In the genomic region with DNA sequence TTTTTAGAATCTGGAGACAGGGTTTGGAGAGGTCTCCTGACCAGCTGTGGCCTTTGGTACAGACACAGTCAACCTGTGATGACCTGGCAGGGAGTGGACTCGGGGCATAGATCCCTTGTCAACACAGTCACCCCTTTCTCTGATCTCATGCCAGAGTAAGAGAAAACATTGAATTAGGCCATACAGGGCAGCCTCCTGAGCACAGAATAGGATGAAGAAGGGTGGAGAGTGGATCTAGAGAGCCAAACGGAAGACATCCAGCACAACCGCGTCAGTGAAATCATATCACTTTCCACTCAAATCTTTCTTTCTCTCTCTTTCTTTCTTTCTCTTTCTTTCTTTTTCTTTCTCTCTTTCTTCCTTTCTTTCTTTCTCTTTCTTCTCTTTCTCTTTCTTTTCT, we compare ENCODE assay signal across 24 cellular contexts.
"Had no signal": no experiment of that assay in that cellular context is flagged by ENCODE, and none has a peak within 500 bp of the region (broad histone marks: within the 10 kb centered on the region; RNA-seq: fewer than 3 reads in every experiment).

No MANE protein-coding gene starts in this region.

- DNase-seq: heart right ventricle; islet precursor cell; left ventricle myocardium superior; lower lobe of right lung; mammary epithelial cell; mesenchymal stem cell; naive B cell; ovary; retina; right cardiac atrium; sigmoid colon; stimulated activated CD4-positive, alpha-beta T cell treated with anti-CD3 and anti-CD28 coated beads, Interleukin-1b, Interleukin-23, amount 100 ng/mL, for 48 hours; stimulated activated CD4-positive, alpha-beta T cell treated with anti-CD3 and anti-CD28 coated beads, Interleukin-2, amount 100 ng/mL, for 48 hours; stimulated activated CD4-positive, alpha-beta T cell treated with anti-CD3 and anti-CD28 coated beads, Interleukin-4, amount 100 ng/mL, for 4 hours; stimulated activated CD8-positive, alpha-beta memory T cell treated with anti-CD3 and anti-CD28 coated beads, Interleukin-4, amount 100 ng/mL, for 48 hours; stimulated activated naive CD4-positive, alpha-beta T cell treated with Interleukin-2 at 50 U/mL for 16 hours; stimulated activated naive CD8-positive, alpha-beta T cell treated with anti-CD3 and anti-CD28 coated beads, Interleukin-15, amount 100 ng/mL, for 72 hours; substantia nigra; uterus had no signal

- H3K9me3 ChIP-seq: lower lobe of right lung, ovary, sigmoid colon, uterus had no signal

- ATAC-seq: heart right ventricle; left ventricle myocardium superior; lower lobe of right lung; natural killer cell treated with Interleukin-12 subunit alpha and Interleukin-12 subunit beta and Interleukin-15 and Interleukin-18, amount 100 ng/mL, for 72 hours; right cardiac atrium; stimulated activated memory B cell treated with anti-CD40 and anti-IgM and Interleukin-4, amounts not matched to agents 10 μg/mL and 1 μg/mL and 100 μg/mL, for 72 hours; stimulated activated naive CD8-positive, alpha-beta T cell treated with anti-CD3 and anti-CD28 coated beads, Interleukin-15, amount 100 ng/mL, for 72 hours had no signal

- H3K27me3 ChIP-seq: hepatocyte, ovary, sigmoid colon, tibial nerve, uterus had no signal

- H3K4me1 ChIP-seq: heart right ventricle, lower lobe of right lung, sigmoid colon, tibial nerve, uterus had no signal

- H3K4me3 ChIP-seq: heart right ventricle, hepatocyte, lower lobe of right lung, ovary, sigmoid colon, smooth muscle cell, tibial nerve, uterus had no signal

- H3K27ac ChIP-seq: heart right ventricle, hepatocyte, lower lobe of right lung, ovary, sigmoid colon, tibial nerve, uterus had no signal

- H3K36me3 ChIP-seq: heart right ventricle, lower lobe of right lung, ovary, sigmoid colon, tibial nerve, uterus had no signal
